In the genomic region with DNA sequence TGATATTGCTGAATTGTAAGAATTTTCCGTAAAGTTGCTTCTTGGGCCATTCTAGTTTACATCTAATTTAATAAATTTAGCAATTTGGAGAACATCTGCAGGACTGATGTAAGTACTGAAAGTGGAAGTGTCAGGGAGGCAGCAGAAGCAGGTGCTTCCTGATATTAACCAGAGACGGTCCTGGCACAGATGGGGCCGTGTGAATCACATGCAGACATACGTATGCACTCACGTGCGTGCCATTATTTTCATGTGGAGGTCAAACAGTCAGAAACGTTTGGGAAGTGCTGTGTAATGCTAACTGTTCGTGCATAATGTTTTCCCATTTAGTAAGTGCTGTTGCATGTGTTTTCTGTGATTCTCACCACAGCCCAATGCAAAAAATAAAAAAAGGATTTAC, we compare ENCODE assay signal across 8 cellular contexts.
DNase-seq lines count a peak whose midpoint lies in the region; ATAC-seq and TF ChIP-seq lines count a peak whose summit lies in the region.

No MANE protein-coding gene starts in this region.

- peak overlapping the region; percentile 93 for H3K27ac ChIP-seq in OCI-LY3 (ENCODE audit: low read length)

- no peak for TF ChIP-seq CTCF in OCI-LY3 (IDR thresholded peaks at IDR 0.05; ENCODE audit: low read depth, low read length)

- H3K4me2 ChIP-seq in OCI-LY3 (ENCODE audit: low read length) = peak overlapping the region; percentile 92

- H4K20me1 ChIP-seq in OCI-LY3 (ENCODE audit: insufficient read depth, low read length) = no peaks in the 10 kb centered on the region

- peaks cover 15% of the 10 kb centered on the region for H3K36me3 ChIP-seq in OCI-LY3 (replicated peaks; ENCODE audit: low read depth, low read length)

- H3K27me3 ChIP-seq in OCI-LY3 (ENCODE audit: low read depth, low read length) = no peaks in the 10 kb centered on the region

- intact Hi-C loops in left colon (cut with DNase I, micrococcal nuclease) = loop anchor here in 1 of 2 donors (10.0 kb wide), 1 partner anchor 112 kb away; a partner anchor contains a TSS

- DNase-seq in activated T-helper 1 cell treated with anti-CD3 and anti-CD28 coated beads, Interleukin-2, amount 50 U/mL, for 16 hours (ENCODE audit: low read depth in 1 of 2, low spot score in 1 of 2) = peak; percentile 18 to 64
- peak; percentile 80 to 90 for DNase-seq in left colon
- peak; percentile 37 for DNase-seq in stimulated activated CD8-positive, alpha-beta memory T cell treated with anti-CD3 and anti-CD28 coated beads, Interleukin-4, amount 100 ng/mL, for 24 hours (ENCODE audit: low read depth)
- no peak for DNase-seq in HPDE6-E6E7 (ENCODE audit: extremely low spot score)
- DNase-seq in NCI-H1694 (lab: John Stamatoyannopoulos, UW) = no peak

- H2AFZ ChIP-seq in OCI-LY3 (ENCODE audit: low read depth, low read length) = no peak overlapping the region

- ATAC-seq in GM18511 (IDR thresholded peaks at IDR 0.05; ENCODE audit: unreplicated experiment) (peak; percentile 91), HG02884 (IDR thresholded peaks at IDR 0.05; ENCODE audit: unreplicated experiment) (peak; percentile 91), left colon (peak; percentile 86)

- no peaks in the 10 kb centered on the region for H3K9me3 ChIP-seq in OCI-LY3 (ENCODE audit: insufficient read depth, low read length)

- peaks cover 76% of the 10 kb centered on the region for H3K4me1 ChIP-seq in OCI-LY3 (ENCODE audit: low read length)

- H3K79me2 ChIP-seq in OCI-LY3 (ENCODE audit: low read length) = peaks cover 74% of the 10 kb centered on the region

- H3K4me3 ChIP-seq in OCI-LY3 (ENCODE audit: low read length) = peak overlapping the region; percentile 67

- H3K9ac ChIP-seq in OCI-LY3 (ENCODE audit: low read length) = peak overlapping the region; percentile 72

Comparison
In these comparisons a context has a peak if more than half of its experiments do, and no peak if none do; other contexts are left out.
1. DNase-seq: peak in activated T-helper 1 cell treated with anti-CD3 and anti-CD28 coated beads, Interleukin-2, amount 50 U/mL, for 16 hours (2 of 2), left colon (2 of 2) and stimulated activated CD8-positive, alpha-beta memory T cell treated with anti-CD3 and anti-CD28 coated beads, Interleukin-4, amount 100 ng/mL, for 24 hours (single experiment); none in HPDE6-E6E7 (single experiment) and NCI-H1694 (single experiment).
2. Peak in every context shown above with its lines, with median percentiles within 50 percentile points of each other: ATAC-seq.